In genomic region chr2:200976710-200977109, GRCh38 we compare ENCODE assay signal across 30 cellular contexts.
"Had no signal": no experiment of that assay in that cellular context is flagged by ENCODE, and none has a peak within 500 bp of the region (broad histone marks: within the 10 kb centered on the region; RNA-seq: fewer than 3 reads in every experiment).

No MANE protein-coding gene starts in this region.

- FAIRE-seq: bronchial epithelial cell, TTC549 had no signal

- H3K27me3 ChIP-seq: ascending aorta, cardiac muscle cell, colonic mucosa had no signal

- ATAC-seq: activated CD8-positive, alpha-beta T cell treated with anti-CD3 and anti-CD28 coated beads for 36 hours; activated naive CD8-positive, alpha-beta T cell treated with anti-CD3 and anti-CD28 coated beads, Interleukin-2, amount 50 U/mL, for 24 hours; activated T-cell treated with anti-CD3 and anti-CD28 coated beads, Interleukin-2, amount 50 U/mL, for 4 hours; activated T-cell treated with anti-CD3 and anti-CD28 coated beads, Interleukin-2, amount 50 U/mL, for 72 hours; activated T-helper 17 cell treated with anti-CD3 and anti-CD28 coated beads, Interleukin-2, amount 50 U/mL, for 72 hours had no signal

- H3K4me3 ChIP-seq: ascending aorta, cardiac muscle cell, colonic mucosa had no signal

- H3K9me3 ChIP-seq: ascending aorta, colonic mucosa had no signal

- H3K36me3 ChIP-seq: cardiac muscle cell, colonic mucosa had no signal

- DNase-seq: activated B cell treated with CpG ODN at 0.5 μM for 24 hours; activated CD4-positive, alpha-beta memory T cell treated with anti-CD3 and anti-CD28 coated beads for 36 hours; activated CD4-positive, alpha-beta T cell treated with anti-CD3 and anti-CD28 coated beads for 4 hours; activated CD4-positive, alpha-beta T cell treated with anti-CD3 and anti-CD28 coated beads, Interleukin-2, amount 50 U/mL, for 1 hour; activated CD4-positive, alpha-beta T cell treated with anti-CD3 and anti-CD28 coated beads, Interleukin-2, amount 50 U/mL, for 4 hours; activated CD4-positive, CD25-positive, alpha-beta regulatory T cell treated with anti-CD3 and anti-CD28 coated beads, Interleukin-2, amount 50 U/mL, for 72 hours; activated CD8-positive, alpha-beta memory T cell treated with anti-CD3 and anti-CD28 coated beads, Interleukin-2, amount 50 U/mL, for 4 hours; activated CD8-positive, alpha-beta T cell treated with anti-CD3 and anti-CD28 coated beads for 36 hours; activated gamma-delta T cell; activated naive CD4-positive, alpha-beta T cell treated with anti-CD3 and anti-CD28 coated beads, Interleukin-2, amount 10 ng/mL, durations not matched to agents 7 days and 5 days; activated naive CD4-positive, alpha-beta T cell treated with Interleukin-2 at 50 U/mL for 16 hours; activated naive CD8-positive, alpha-beta T cell treated with anti-CD3 and anti-CD28 coated beads, Interleukin-2, amount 10 ng/mL, durations not matched to agents 7 days and 5 days; activated naive CD8-positive, alpha-beta T cell treated with anti-CD3 and anti-CD28 coated beads, Interleukin-2, amount 50 U/mL, for 24 hours; activated T-cell treated with anti-CD3 and anti-CD28 coated beads for 4 hours; activated T-cell treated with anti-CD3 and anti-CD28 coated beads, Interleukin-2, amount 50 U/mL, for 1 hour; activated T-cell treated with anti-CD3 and anti-CD28 coated beads, Interleukin-2, amount 50 U/mL, for 4 hours; activated T-cell treated with anti-CD3 and anti-CD28 coated beads, Interleukin-2, amount 50 U/mL, for 72 hours; amygdala; anterior cingulate cortex; caudate nucleus; cerebellar nuclear complex; colonic mucosa; T-helper 2 cell; T-helper 9 cell had no signal

- H3K4me1 ChIP-seq: ascending aorta, colonic mucosa had no signal

- H3K27ac ChIP-seq: ascending aorta, cardiac muscle cell, colonic mucosa, VCaP had no signal
